ENCODE assay signal across 8 cellular contexts in the genomic region with DNA sequence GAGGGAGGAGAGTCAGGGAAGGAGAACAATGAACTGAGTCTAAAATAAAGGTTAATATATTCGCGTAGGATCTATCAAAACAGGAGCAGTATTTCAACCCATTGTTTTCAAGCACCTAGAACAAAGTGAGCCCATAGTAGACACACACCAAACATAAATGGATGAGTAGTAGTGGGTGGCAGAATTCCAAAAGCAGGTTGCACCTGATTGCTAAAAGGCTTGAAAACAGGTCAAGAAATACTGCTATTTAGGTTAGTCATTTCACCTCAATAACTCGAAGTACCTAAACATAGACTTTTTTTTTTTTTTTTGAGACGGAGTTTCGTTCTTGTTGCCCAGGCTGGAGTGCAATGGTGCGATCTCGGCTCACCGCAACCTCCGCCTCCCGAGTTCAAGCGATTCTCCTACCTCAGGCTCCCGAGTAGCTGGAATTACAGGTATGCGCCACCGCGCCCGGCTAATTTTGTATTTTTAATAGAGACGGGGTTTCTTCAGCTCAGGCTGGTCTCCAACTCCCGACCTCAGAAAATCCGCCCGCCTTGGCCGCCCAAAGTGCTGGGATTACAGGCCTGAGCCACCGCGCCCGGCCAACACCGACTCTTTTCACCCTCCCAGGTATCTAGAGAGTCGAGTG. TPM values are rescaled to one million over a fixed set of nuclear protein-coding genes. Genes with fewer than 3 reads are reported as not detected.
DNase-seq lines count a peak whose midpoint lies in the region; ATAC-seq, FAIRE-seq and TF ChIP-seq lines count a peak whose summit lies in the region.

No MANE protein-coding gene starts in this region.

- no peak for TF ChIP-seq RAD21 in H1 (IDR thresholded peaks at IDR 0.05 in 1 of 2, conservative IDR thresholded peaks at IDR 0.05 in 1 of 2; ENCODE audit: low read depth in 2 of 2, low read length in 2 of 2)

- H2BK20ac ChIP-seq in H1 (ENCODE audit: low read length): no peak overlapping the region; the same call in 1 of the 2 replicates

- no peak overlapping the region for H2AK5ac ChIP-seq in H1 (ENCODE audit: low read depth, low read length)

- H3K27ac Mint-ChIP-seq in neural progenitor cell: no peak overlapping the region

- ATAC-seq in GM18868 (IDR thresholded peaks at IDR 0.05; ENCODE audit: unreplicated experiment): no peak
- no peak for ATAC-seq in HG03175 (IDR thresholded peaks at IDR 0.05; ENCODE audit: unreplicated experiment)
- ATAC-seq in GM19324 (IDR thresholded peaks at IDR 0.05; ENCODE audit: low FRiP score, unreplicated experiment): no peak

- WGBS in H1 (ENCODE audit: extremely low coverage in 1 of 2, insufficient coverage in 1 of 2, insufficient read length in 1 of 2, insufficient replicate concordance in 2 of 2, low coverage in 1 of 2, low lambda C conversion rate in 2 of 2, missing lambda C conversion rate in 1 of 2), 2 experiments: 9% methylated on average over 26 of the region's 26 CpGs; no CpG with 5 or more reads in 1 of the 2 experiments

- H4K8ac ChIP-seq in H1 (ENCODE audit: extremely low read depth, insufficient read depth, low read length): peak overlapping the region; percentile 82; the same call in 1 of the 2 replicates

- no peak overlapping the region for H3K14ac ChIP-seq in H1 (ENCODE audit: insufficient read length)

- H3K79me2 ChIP-seq in H1 (ENCODE audit: control insufficient read depth in 1 of 2, insufficient read depth in 2 of 2, low read length in 2 of 2) (peaks cover 0 to 27% of the 10 kb centered on the region in 2 experiments; a peak in 3 of 4 replicates), neural progenitor cell (ENCODE audit: low read depth) (peaks cover 33% of the 10 kb centered on the region)

- peak; percentile 26 for DNase-seq in NCI-H345 treated with DMSO at 0.1 percent for 48 hours (lab: John Stamatoyannopoulos, UW; ENCODE audit: unreplicated experiment)
- no peak for DNase-seq in H1 (ENCODE audit: low read depth in 1 of 2, low spot score in 2 of 2)
- DNase-seq in neural progenitor cell (ENCODE audit: low spot score): no peak
- DNase-seq in T-helper 9 cell: no peak

- H3K9ac ChIP-seq in ES-I3 (ENCODE audit: low read depth, low read length) (peak overlapping the region; percentile 67), H1 (replicated peaks in 1 of 4; ENCODE audit: extremely low read depth in 1 of 4, low read depth in 3 of 4, low read length in 3 of 4) (peak overlapping the region in 3 of 4 experiments; percentile 60 to 76 (median 68); a peak in 6 of 7 replicates), neural progenitor cell (no peak overlapping the region)

- H3K18ac ChIP-seq in H1 (ENCODE audit: extremely low read depth, low read length): no peak overlapping the region; the same call in 1 of the 2 replicates

- no peak overlapping the region for H2BK15ac ChIP-seq in H1 (ENCODE audit: low read length)

- H2AFZ ChIP-seq in H1 (ENCODE audit: low read length) (peak overlapping the region; percentile 86), neural progenitor cell (replicated peaks) (peak overlapping the region; percentile 96)

- H3K4me2 ChIP-seq in H1 (ENCODE audit: insufficient read depth in 1 of 2, low read depth in 2 of 2, low read length in 2 of 2) (peak overlapping the region; percentile 74 to 88), neural progenitor cell (peak overlapping the region; percentile 78)

- H2BK5ac ChIP-seq in H1 (ENCODE audit: low read depth, low read length): peak overlapping the region; percentile 89; the same call in 1 of the 2 replicates

- H3K36me3 Mint-ChIP-seq in neural progenitor cell: peaks cover 3% of the 10 kb centered on the region

- H3K4me1 ChIP-seq in ES-I3 (ENCODE audit: insufficient read depth, low read length) (peaks cover 21% of the 10 kb centered on the region), H1 (replicated peaks in 1 of 4; ENCODE audit: control insufficient read depth in 3 of 4, insufficient read depth in 4 of 4, low read length in 3 of 4) (peaks cover 0 to 13% (median 4%) of the 10 kb centered on the region in 4 experiments; a peak in 5 of 7 replicates), neural progenitor cell (peaks cover 11% of the 10 kb centered on the region)

- CTCF ChIA-PET in H1 (lab: Charles Lee; ENCODE audit: partially characterized antibody): interaction anchor here (0.6 to 1.1 kb wide), 6 partner anchors 33 to 626 kb away, joined by 3 to 9 read pairs (median 4); no protein-coding TSS in a partner anchor

- no peak for FAIRE-seq in H1 (lab: Jason Lieb, UNC)

- H3K27ac ChIP-seq in H1 (ENCODE audit: low read depth, low read length): peak overlapping the region; percentile 64; the same call in 1 of the 2 replicates
- H3K27ac ChIP-seq in neural progenitor cell: no peak overlapping the region

- no peak overlapping the region for H3K23ac ChIP-seq in H1 (ENCODE audit: insufficient read length)

- POLR2A ChIA-PET in H1 (lab: Charles Lee; ENCODE audit: partially characterized antibody): interaction anchor here (1.0 to 2.2 kb wide), 11 partner anchors 9 to 149 kb away, joined by 3 to 10 read pairs (median 4); a partner anchor contains a TSS

- H2BK12ac ChIP-seq in H1 (ENCODE audit: low read depth, low read length): 0 out of 2 replicates have a peak overlapping the region, but pooled peaks have one; percentile 45

- peak overlapping the region; percentile 94 for H3K4me3 Mint-ChIP-seq in neural progenitor cell

- no peak overlapping the region for H3K4ac ChIP-seq in H1 (replicated peaks; ENCODE audit: insufficient read length, low read depth, low read length)

- peak in 1 of 2 experiments; percentile 22; a peak in 1 of 3 replicates for TF ChIP-seq POLR2A in H1 (IDR thresholded peaks at IDR 0.05; ENCODE audit: control extremely low read depth in 1 of 2, low read depth in 2 of 2, low read length in 2 of 2)

- no peak for TF ChIP-seq CTCF in H1 (IDR thresholded peaks at IDR 0.05; ENCODE audit: control extremely low read depth in 1 of 3, insufficient read depth in 1 of 3, low read depth in 1 of 3, low read length in 3 of 3)
- TF ChIP-seq CTCF in neural progenitor cell (IDR thresholded peaks at IDR 0.05): no peak

- no peak overlapping the region for H3K56ac ChIP-seq in H1 (replicated peaks; ENCODE audit: insufficient read length, low read depth, low read length)

- H3K36me3 ChIP-seq in ES-I3 (ENCODE audit: insufficient read depth, low read length) (no peaks in the 10 kb centered on the region; the same call in 1 of the 2 replicates), H1 (ENCODE audit: control insufficient read depth in 2 of 4, insufficient read depth in 4 of 4, low read length in 3 of 4) (no peaks in the 10 kb centered on the region), neural progenitor cell (no peaks in the 10 kb centered on the region)

- peaks cover 12% of the 10 kb centered on the region for H3K4me1 Mint-ChIP-seq in neural progenitor cell

- peak overlapping the region; percentile 51 to 87 (median 69) for H3K4me3 ChIP-seq in H1 (ENCODE audit: extremely low read depth in 1 of 4, insufficient read depth in 2 of 4, low read depth in 3 of 4, low read length in 4 of 4)
- H3K4me3 ChIP-seq in neural progenitor cell: peak overlapping the region; percentile 96

- H3K23me2 ChIP-seq in H1 (ENCODE audit: low read depth, low read length): peaks cover 2% of the 10 kb centered on the region; the same call in 1 of the 2 replicates

- no peak overlapping the region for H2BK120ac ChIP-seq in H1 (replicated peaks; ENCODE audit: low read depth, low read length)

- H4K5ac ChIP-seq in H1 (ENCODE audit: insufficient read length, low read depth, low read length): peak overlapping the region; percentile 78

- no peak for TF ChIP-seq EP300 in H1 (IDR thresholded peaks at IDR 0.05; ENCODE audit: borderline replicate concordance in 1 of 2, low read depth in 2 of 2, low read length in 2 of 2)

- no peak overlapping the region for H4K91ac ChIP-seq in H1 (replicated peaks; ENCODE audit: insufficient read length, low read length)

- H3K9me3 ChIP-seq in ES-I3 (ENCODE audit: control insufficient read depth, insufficient read depth, low read length) (no peaks in the 10 kb centered on the region), H1 (ENCODE audit: insufficient read depth in 2 of 2, low read depth in 1 of 2, low read length in 1 of 2) (no peaks in the 10 kb centered on the region), neural progenitor cell (ENCODE audit: low read depth) (no peaks in the 10 kb centered on the region)

- H3K27me3 ChIP-seq in H1 (replicated peaks in 1 of 4; ENCODE audit: control insufficient read depth in 3 of 4, extremely low read depth in 1 of 4, insufficient read depth in 3 of 4, low read length in 3 of 4) (no peaks in the 10 kb centered on the region), neural progenitor cell (no peaks in the 10 kb centered on the region)

- H3F3A ChIP-seq in neural progenitor cell (ENCODE audit: low read depth): peaks cover 38% of the 10 kb centered on the region

- H4K20me1 ChIP-seq in H1 (replicated peaks in 1 of 2; ENCODE audit: control insufficient read depth in 1 of 2, insufficient read depth in 2 of 2, low read length in 2 of 2) (no peaks in the 10 kb centered on the region), neural progenitor cell (ENCODE audit: low read depth) (no peaks in the 10 kb centered on the region)

- peaks cover 2% of the 10 kb centered on the region for H3K9me3 Mint-ChIP-seq in neural progenitor cell

- no peaks in the 10 kb centered on the region for H3K79me1 ChIP-seq in H1 (ENCODE audit: low read depth, low read length)

- no peaks in the 10 kb centered on the region for H3K27me3 Mint-ChIP-seq in neural progenitor cell (ENCODE audit: insufficient read depth, low read depth)

TF ChIP-seq in H1, 55 proteins besides CTCF, POLR2A, EP300 and RAD21:
- TF ChIP-seq GTF2F1 (IDR thresholded peaks at IDR 0.05; ENCODE audit: borderline replicate concordance, low read depth, low read length): no peak
- TF ChIP-seq KDM5A (IDR thresholded peaks at IDR 0.05; ENCODE audit: low read length): no peak
- TF ChIP-seq SIN3A (conservative IDR thresholded peaks at IDR 0.05 in 1 of 2, IDR thresholded peaks at IDR 0.05 in 1 of 2; ENCODE audit: low read depth in 1 of 2, low read length in 2 of 2): no peak
- TF ChIP-seq CHD2 (IDR thresholded peaks at IDR 0.05; ENCODE audit: low read length): no peak
- TF ChIP-seq JUND (IDR thresholded peaks at IDR 0.05; ENCODE audit: low read length): no peak

RNA-seq across cellular contexts. Expression of a gene that starts 0.9 kb away (rescaled TPM):
- 16.4 and 17.9 TPM in 2 replicates for total RNA-seq in H1 (2021; fragmentation: NEBNext Ultra II Directional; extraction: Animal tissue kit (Norgen Biotek cat#: 25700))
- 4.8 and 10.5 TPM in 2 replicates for polyA plus RNA-seq in H1 (2011; rRNA removed)
- polyA plus RNA-seq in H1 (2011; cell fraction: cytosol; rRNA removed): 9.6 TPM
- polyA plus RNA-seq in H1 (2011; cell fraction: nucleus; rRNA removed): 5.4 TPM
- 13.6 to 20.7 TPM (median 16.6 TPM) in 4 replicates for polyA plus RNA-seq in H1 (2012, experiment 1 of 2)
- 2.8 TPM for polyA plus RNA-seq in H1 (2012, experiment 2 of 2)
- polyA plus RNA-seq in H1 (2013, experiment 1 of 2): 8.1 TPM
- 7.6 TPM for polyA plus RNA-seq in H1 (2013, experiment 2 of 2)
- polyA minus RNA-seq in H1 (2011; rRNA and poly(A)+ RNA removed): 16.2 and 29.8 TPM in 2 replicates
- polyA minus RNA-seq in H1 (2011; cell fraction: cytosol; rRNA and poly(A)+ RNA removed): 9.0 TPM
- 20.3 TPM for polyA minus RNA-seq in H1 (2011; cell fraction: nucleus; rRNA and poly(A)+ RNA removed)
- total RNA-seq in neural progenitor cell (ENCODE audit: low replicate concordance): 8.7 and 9.1 TPM in 2 replicates
